In the genomic region with DNA sequence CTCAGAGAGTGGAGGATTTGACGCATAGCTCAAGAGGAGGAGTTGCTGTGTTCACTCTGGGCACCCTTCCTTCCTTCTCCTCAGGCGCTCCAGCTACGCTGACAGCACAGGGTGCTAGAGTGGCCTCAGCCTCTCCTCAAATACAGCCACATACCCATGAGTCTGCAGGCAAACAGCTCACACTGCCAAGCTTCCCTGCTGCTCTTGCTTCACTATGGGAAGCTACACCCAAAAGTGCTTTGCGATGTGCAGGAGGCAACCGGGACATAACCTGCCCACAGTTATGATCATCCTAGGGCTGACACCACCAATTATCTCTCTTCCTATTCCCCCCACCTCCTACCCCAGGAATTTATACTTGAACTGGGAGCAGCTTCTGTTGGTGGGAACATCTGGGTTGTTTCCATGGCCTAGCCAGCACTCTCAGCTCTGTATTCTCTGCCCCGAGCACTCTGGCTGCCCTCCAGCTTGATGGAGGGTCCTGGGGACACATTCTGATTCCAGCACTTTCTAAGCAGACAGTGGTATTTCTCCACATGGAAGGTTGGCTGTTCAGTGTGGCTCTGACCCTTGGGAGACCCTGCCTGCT, we compare ENCODE assay signal across 10 cellular contexts. TPM values are rescaled to one million over a fixed set of nuclear protein-coding genes. Genes with fewer than 3 reads are reported as not detected.
DNase-seq lines count a peak whose midpoint lies in the region; ATAC-seq and TF ChIP-seq lines count a peak whose summit lies in the region.
"Had no signal": no experiment of that assay in that cellular context is flagged by ENCODE, and none has a peak within 500 bp of the region (broad histone marks: within the 10 kb centered on the region; RNA-seq: fewer than 3 reads in every experiment).

No MANE protein-coding gene starts in this region.

- intact Hi-C loops in mucosa of descending colon (cut with DNase I, micrococcal nuclease): no loop called here

- TF ChIP-seq POLR2A in Peyer's patch (IDR thresholded peaks at IDR 0.05): no peak

- no peaks in the 10 kb centered on the region for H3K9me3 ChIP-seq in Peyer's patch
- H3K9me3 ChIP-seq in mucosa of descending colon: no peaks in the 10 kb centered on the region

- peak overlapping the region; percentile 49 to 84 (median 61) for H3K27ac ChIP-seq in Peyer's patch
- peak overlapping the region; percentile 17 for H3K27ac ChIP-seq in epithelial cell of prostate
- H3K27ac ChIP-seq in temporal lobe (ENCODE audit: low read depth, low read length): peak overlapping the region; percentile 94

- H3K27me3 ChIP-seq in Peyer's patch: no peaks in the 10 kb centered on the region

- ATAC-seq in mucosa of descending colon (peak; percentile 42), HG03460 (IDR thresholded peaks at IDR 0.05; ENCODE audit: unreplicated experiment) (no peak), HG03442 (IDR thresholded peaks at IDR 0.05; ENCODE audit: unreplicated experiment) (no peak)

- peaks cover 0 to 31% (median 0%) of the 10 kb centered on the region in 4 donors for H3K4me1 ChIP-seq in Peyer's patch
- peaks cover 3% of the 10 kb centered on the region for H3K4me1 ChIP-seq in mucosa of descending colon (ENCODE audit: low read depth)

- no peak for TF ChIP-seq CTCF in Peyer's patch (IDR thresholded peaks at IDR 0.05)
- no peak for TF ChIP-seq CTCF in mucosa of descending colon (IDR thresholded peaks at IDR 0.05)

- DNase-seq in Peyer's patch (no peak), epithelial cell of prostate (ENCODE audit: low read depth, low spot score) (no peak), mucosa of descending colon (peak in 1 of 3 donors; percentile 43), H4 (ENCODE audit: low spot score) (no peak), NCI-H226 (no peak)
- DNase-seq: activated naive CD4-positive, alpha-beta T cell treated with anti-CD3 and anti-CD28 coated beads, Interleukin-2, amount 10 ng/mL, durations not matched to agents 7 days and 5 days; stimulated activated CD4-positive, alpha-beta T cell treated with anti-CD3 and anti-CD28 coated beads, Interleukin-15, amount 100 ng/mL, for 24 hours had no signal

- H3K36me3 ChIP-seq in Peyer's patch (peaks cover 0 to 56% (median 5%) of the 10 kb centered on the region in 3 donors), mucosa of descending colon (ENCODE audit: low read depth) (no peaks in the 10 kb centered on the region)

- H3K4me3 ChIP-seq in Peyer's patch: no peak overlapping the region
- H3K4me3 ChIP-seq in mucosa of descending colon: no peak overlapping the region

RNA-seq across cellular contexts. Expression of a gene that starts 40.3 kb away (rescaled TPM):
- 100 to 1,000 TPM; 118 to 226 (median 185) TPM for total RNA-seq in Peyer's patch
- total RNA-seq in mucosa of descending colon: 100 to 1,000 TPM; 161 to 179 (median 170) TPM
- total RNA-seq in temporal lobe: 13.3 TPM
- 63.9 and 65.8 TPM in 2 replicates for total RNA-seq in H4 (2014; rRNA removed; shearing (Covaris generic))

Comparison
In these comparisons a context has a peak if more than half of its experiments do, and no peak if none do; other contexts are left out.
1. H3K27ac ChIP-seq: peak in every context shown above with its lines; median percentile 94 in temporal lobe; 61 in Peyer's patch; 17 in epithelial cell of prostate.